Comparison of ENCODE assay signal across 1 cellular context in genomic region chr2:219506153-219506801, GRCh38.
TF ChIP-seq lines count a peak whose summit lies in the region.

No MANE protein-coding gene starts in this region.

TF ChIP-seq in HEK293, 187 proteins besides CTCF, POLR2A, EP300 and RAD21:
- peak; percentile 40; the same call in 1 of the 2 replicates for TF ChIP-seq GLIS2 (tag by site-specific recombination; IDR thresholded peaks at IDR 0.05)
- TF ChIP-seq ZIC2 (tag by site-specific recombination; IDR thresholded peaks at IDR 0.05) = peak; percentile 66
- TF ChIP-seq ZNF76 (tag by site-specific recombination; IDR thresholded peaks at IDR 0.05; ENCODE audit: borderline replicate concordance, low read depth) = no peak
- peak; percentile 74 for TF ChIP-seq ZNF600 (tag by site-specific recombination; IDR thresholded peaks at IDR 0.05)
- no peak for TF ChIP-seq ZNF140 (tag by site-specific recombination; IDR thresholded peaks at IDR 0.05)
TF ChIP-seq in HEK293: peak in this region for 3.
